In genomic region chrX:64975491-64975890, GRCh38 we compare ENCODE assay signal across 7 cellular contexts. TPM values are rescaled to one million over a fixed set of nuclear protein-coding genes. Genes with fewer than 3 reads are reported as not detected.
A peak's percentile ranks its signal among the peaks of the same experiment; 100 is the strongest.
DNase-seq lines count a peak whose midpoint lies in the region; ATAC-seq and TF ChIP-seq lines count a peak whose summit lies in the region.

No MANE protein-coding gene starts in this region.

- no peaks in the 10 kb centered on the region for H3K27me3 Mint-ChIP-seq in activated T-helper 17 cell treated with anti-CD3 and anti-CD28 coated beads, Interleukin-2, amount 50 U/mL, for 72 hours
- H3K27me3 Mint-ChIP-seq in neural crest cell (ENCODE audit: low read depth) = no peaks in the 10 kb centered on the region

- no peak for TF ChIP-seq CTCF in LNCaP clone FGC (IDR thresholded peaks at IDR 0.05; ENCODE audit: control insufficient read depth, extremely low read depth, insufficient read depth)
- TF ChIP-seq CTCF in neural crest cell (conservative IDR thresholded peaks at IDR 0.05) = no peak
- TF ChIP-seq CTCF in uterus (IDR thresholded peaks at IDR 0.05) = no peak

- H3K4me1 ChIP-seq in uterus = no peaks in the 10 kb centered on the region

- H3K4me1 Mint-ChIP-seq in activated T-helper 17 cell treated with anti-CD3 and anti-CD28 coated beads, Interleukin-2, amount 50 U/mL, for 72 hours = peaks cover 9% of the 10 kb centered on the region
- H3K4me1 Mint-ChIP-seq in neural crest cell = peaks cover 11% of the 10 kb centered on the region

- H3K9me3 ChIP-seq in uterus = no peaks in the 10 kb centered on the region

- H3K9me3 Mint-ChIP-seq in activated T-helper 17 cell treated with anti-CD3 and anti-CD28 coated beads, Interleukin-2, amount 50 U/mL, for 72 hours = no peaks in the 10 kb centered on the region
- peaks cover 19% of the 10 kb centered on the region for H3K9me3 Mint-ChIP-seq in neural crest cell

- peaks cover 6% of the 10 kb centered on the region for H3K36me3 Mint-ChIP-seq in activated T-helper 17 cell treated with anti-CD3 and anti-CD28 coated beads, Interleukin-2, amount 50 U/mL, for 72 hours (ENCODE audit: low read depth)
- peaks cover 35% of the 10 kb centered on the region for H3K36me3 Mint-ChIP-seq in neural crest cell (ENCODE audit: low read depth)

- peak overlapping the region; percentile 88 for H3K27ac Mint-ChIP-seq in activated T-helper 17 cell treated with anti-CD3 and anti-CD28 coated beads, Interleukin-2, amount 50 U/mL, for 72 hours
- peak overlapping the region; percentile 93 for H3K27ac Mint-ChIP-seq in neural crest cell (ENCODE audit: unreplicated experiment)

- no peaks in the 10 kb centered on the region for H3K36me3 ChIP-seq in uterus

- peak overlapping the region; percentile 46 to 66 for H3K27ac ChIP-seq in uterus

- no peak for TF ChIP-seq POLR2A in uterus (IDR thresholded peaks at IDR 0.05)

- ATAC-seq in GM19438 (IDR thresholded peaks at IDR 0.05; ENCODE audit: low read depth, unreplicated experiment) = peak; percentile 34
- peak; percentile 51 for ATAC-seq in activated T-helper 17 cell treated with anti-CD3 and anti-CD28 coated beads, Interleukin-2, amount 50 U/mL, for 72 hours (replicated peaks)

- intact Hi-C loops in uterus (cut with DNase I; ENCODE audit: low total_unique reads) = no loop called here

- peak overlapping the region; percentile 96 for H3K4me3 Mint-ChIP-seq in activated T-helper 17 cell treated with anti-CD3 and anti-CD28 coated beads, Interleukin-2, amount 50 U/mL, for 72 hours
- H3K4me3 Mint-ChIP-seq in neural crest cell = peak overlapping the region; percentile 94

- no peaks in the 10 kb centered on the region for H3K27me3 ChIP-seq in uterus

- DNase-seq in LNCaP clone FGC (ENCODE audit: low read depth) (peak; percentile 6), germinal center (ENCODE audit: low spot score) (peak; percentile 10), neural crest cell (ENCODE audit: low read depth, low spot score) (peak; percentile 29), uterus (peak; percentile 17 to 25), SKM-1 (lab: John Stamatoyannopoulos, UW; ENCODE audit: unreplicated experiment) (no peak)

- H3K4me3 ChIP-seq in LNCaP clone FGC (ENCODE audit: low read depth, low read length) (peak overlapping the region; percentile 73), uterus (peak overlapping the region; percentile 34 to 43)

RNA-seq across cellular contexts. Expression of gene ZC4H2, which starts 0.8 kb away (rescaled TPM):
- total RNA-seq in activated T-helper 17 cell treated with anti-CD3 and anti-CD28 coated beads, Interleukin-2, amount 50 U/mL, for 72 hours = 10 to 100 TPM in 1 of 2 donors, 1 to 10 TPM in 1; 8.2 to 10.4 TPM
- total RNA-seq in neural crest cell (41.7 and 42.3 TPM in 2 replicates), uterus (10 to 100 TPM in 3 of 4 donors, 1 to 10 TPM in 1; 9.2 to 47.4 (median 13.3) TPM)

RNA-seq across cellular contexts. Expression of gene ZC3H12B, which starts 59.1 kb away (rescaled TPM):
- 1 to 10 TPM in 1 of 2 donors, under 1 TPM in 1; 0.48 to 1.3 TPM for total RNA-seq in activated T-helper 17 cell treated with anti-CD3 and anti-CD28 coated beads, Interleukin-2, amount 50 U/mL, for 72 hours
- total RNA-seq in neural crest cell (4.8 and 5.4 TPM in 2 replicates), uterus (10 to 100 TPM in 1 of 4 donors, 1 to 10 TPM in 2, under 1 TPM in 1; 0.88 to 17.9 (median 7.8) TPM)
